Comparison of ENCODE assay signal across 12 cellular contexts in genomic region chr1:152029144-152029936, GRCh38. TPM values are rescaled to one million over a fixed set of nuclear protein-coding genes. Genes with fewer than 3 reads are reported as not detected.
DNase-seq lines count a peak whose midpoint lies in the region; ATAC-seq and TF ChIP-seq lines count a peak whose summit lies in the region.
"Had no signal": no experiment of that assay in that cellular context is flagged by ENCODE, and none has a peak within 500 bp of the region (broad histone marks: within the 10 kb centered on the region; RNA-seq: fewer than 3 reads in every experiment).

No MANE protein-coding gene starts in this region.

- intact Hi-C loops in Right ventricle myocardium inferior (cut with DNase I) (no loop called here), heart left ventricle (cut with DNase I) (no loop called here), gastrocnemius medialis (cut with DNase I; ENCODE audit: low total_unique reads) (no loop called here)
- intact Hi-C loops in dendritic cell treated with granulocyte-macrophage colony-stimulating factor and Interleukin-4, amounts not matched to agents 40 ng/mL and 50 ng/mL, for 4 days (cut with micrococcal nuclease), result no loop called here

- no peaks in the 10 kb centered on the region for H3K9me3 Mint-ChIP-seq in dendritic cell treated with granulocyte-macrophage colony-stimulating factor and Interleukin-4, amounts not matched to agents 40 ng/mL and 50 ng/mL, for 4 days

- in situ Hi-C loops in gastrocnemius medialis (cut with MboI; ENCODE audit: low sequenced_read_pairs in 4 of 4), result no loop called here

- no peaks in the 10 kb centered on the region for H3K27me3 Mint-ChIP-seq in dendritic cell treated with granulocyte-macrophage colony-stimulating factor and Interleukin-4, amounts not matched to agents 40 ng/mL and 50 ng/mL, for 4 days

- H3K27ac ChIP-seq in heart left ventricle (no peak overlapping the region), RWPE2 (ENCODE audit: poor library complexity, severe bottlenecking) (peak overlapping the region; percentile 97), gastrocnemius medialis (no peak overlapping the region)

- H3K27me3 ChIP-seq in heart left ventricle (no peaks in the 10 kb centered on the region), RWPE2 (ENCODE audit: insufficient read depth, poor library complexity, severe bottlenecking) (no peaks in the 10 kb centered on the region), gastrocnemius medialis (no peaks in the 10 kb centered on the region)

- H3K4me1 Mint-ChIP-seq in dendritic cell treated with granulocyte-macrophage colony-stimulating factor and Interleukin-4, amounts not matched to agents 40 ng/mL and 50 ng/mL, for 4 days (ENCODE audit: low read depth), result peaks cover 44% of the 10 kb centered on the region

- DNase-seq in Right ventricle myocardium inferior (ENCODE audit: missing footprints) (peak; percentile 37), heart left ventricle (no peak), RWPE2 (ENCODE audit: low spot score) (no peak), stromal cell of bone marrow (ENCODE audit: low read depth) (peak; percentile 13), gastrocnemius medialis (no peak), GM10266 (ENCODE audit: extremely low spot score) (no peak)
- DNase-seq: CD4-positive, CD25-positive, alpha-beta regulatory T cell; NCI-H2171 had no signal

- H3K4me1 ChIP-seq in heart left ventricle (peaks cover 0 to 31% (median 8%) of the 10 kb centered on the region in 12 donors), RWPE2 (ENCODE audit: insufficient read depth, poor library complexity, severe bottlenecking) (peaks cover 42% of the 10 kb centered on the region), gastrocnemius medialis (peaks cover 3 to 6% of the 10 kb centered on the region in 2 donors)

- no peak for TF ChIP-seq CTCF in heart left ventricle (IDR thresholded peaks at IDR 0.05)
- no peak for TF ChIP-seq CTCF in RWPE2 (IDR thresholded peaks at IDR 0.05; ENCODE audit: poor library complexity, severe bottlenecking)
- no peak for TF ChIP-seq CTCF in gastrocnemius medialis (IDR thresholded peaks at IDR 0.05 in 4 of 5, conservative IDR thresholded peaks at IDR 0.05 in 1 of 5)
- no peak for TF ChIP-seq CTCF in GM10266 (IDR thresholded peaks at IDR 0.05; ENCODE audit: control insufficient read depth, insufficient read depth, low read depth, missing control alignments)

- ATAC-seq in Right ventricle myocardium inferior (no peak), heart left ventricle (no peak), RWPE2 (ENCODE audit: low read depth) (peak; percentile 13; the same call in 2 of the 3 replicates), gastrocnemius medialis (no peak), HG03108 (IDR thresholded peaks at IDR 0.05; ENCODE audit: unreplicated experiment) (no peak)

- peaks cover 41% of the 10 kb centered on the region for H3K36me3 Mint-ChIP-seq in dendritic cell treated with granulocyte-macrophage colony-stimulating factor and Interleukin-4, amounts not matched to agents 40 ng/mL and 50 ng/mL, for 4 days (ENCODE audit: low read depth)

- H3K4me3 ChIP-seq in heart left ventricle (no peak overlapping the region), RWPE2 (ENCODE audit: severe bottlenecking) (no peak overlapping the region), gastrocnemius medialis (no peak overlapping the region)

- WGBS in heart left ventricle, 4 donors, result 87 to 90% (median 89%) methylated on average over 8 of the region's 8 CpGs

- TF ChIP-seq POLR2A in heart left ventricle (IDR thresholded peaks at IDR 0.05) (no peak), gastrocnemius medialis (IDR thresholded peaks at IDR 0.05) (no peak)

- H3K4me3 Mint-ChIP-seq in dendritic cell treated with granulocyte-macrophage colony-stimulating factor and Interleukin-4, amounts not matched to agents 40 ng/mL and 50 ng/mL, for 4 days, result no peak overlapping the region

- no peaks in the 10 kb centered on the region for H3K9me3 ChIP-seq in heart left ventricle
- H3K9me3 ChIP-seq in RWPE2 (ENCODE audit: severe bottlenecking), result no peaks in the 10 kb centered on the region
- H3K9me3 ChIP-seq in gastrocnemius medialis, result no peaks in the 10 kb centered on the region

- H3K27ac Mint-ChIP-seq in dendritic cell treated with granulocyte-macrophage colony-stimulating factor and Interleukin-4, amounts not matched to agents 40 ng/mL and 50 ng/mL, for 4 days, result peak overlapping the region; percentile 13

- H3K36me3 ChIP-seq in heart left ventricle, result peaks cover 0 to 42% (median 37%) of the 10 kb centered on the region in 9 donors
- peaks cover 40% of the 10 kb centered on the region for H3K36me3 ChIP-seq in RWPE2 (ENCODE audit: low read depth)
- peaks cover 0 to 10% of the 10 kb centered on the region in 2 donors for H3K36me3 ChIP-seq in gastrocnemius medialis

RNA-seq across cellular contexts. Expression of gene S100A11, which starts 7.5 kb away (rescaled TPM):
- total RNA-seq in Right ventricle myocardium inferior (92.0 TPM), heart left ventricle (100 to 1,000 TPM in 4 of 9 donors, 10 to 100 TPM in 5; 44.9 to 368 (median 80.7) TPM), gastrocnemius medialis (10 to 100 TPM in 3 of 4 donors, 1 to 10 TPM in 1; 8.4 to 66.2 (median 29.8) TPM)
- polyA plus RNA-seq in heart left ventricle, result 100 to 1,000 TPM; 179 to 571 TPM

RNA-seq across cellular contexts. Expression of gene S100A10, which starts 35.7 kb away (rescaled TPM):
- total RNA-seq in Right ventricle myocardium inferior (290 TPM), heart left ventricle (100 to 1,000 TPM in 7 of 9 donors, 10 to 100 TPM in 2; 55.5 to 403 (median 156) TPM), gastrocnemius medialis (10 to 100 TPM in 3 of 4 donors, 1 to 10 TPM in 1; 6.4 to 60.3 (median 28.0) TPM)
- 100 to 1,000 TPM; 258 to 387 TPM for polyA plus RNA-seq in heart left ventricle

RNA-seq across cellular contexts. Expression of gene TCHHL1, which starts 59.5 kb away (rescaled TPM):
- not detected for total RNA-seq in Right ventricle myocardium inferior
- total RNA-seq in heart left ventricle, result not detected
- not detected for polyA plus RNA-seq in heart left ventricle
- total RNA-seq in gastrocnemius medialis, result not detected
- total RNA-seq: activated CD8-positive, alpha-beta memory T cell treated with anti-CD3 and anti-CD28 coated beads for 36 hours; CD4-positive, CD25-positive, alpha-beta regulatory T cell; myocyte had no signal
- polyA plus RNA-seq: CD4-positive, CD25-positive, alpha-beta regulatory T cell had no signal

Comparison
In these comparisons a context has a peak if more than half of its experiments do, and no peak if none do; other contexts are left out.
1. DNase-seq: peak in Right ventricle myocardium inferior (single experiment) and stromal cell of bone marrow (single experiment); none in heart left ventricle (0 of 5), RWPE2 (single experiment), gastrocnemius medialis (0 of 2) and GM10266 (single experiment).